19 cellular contexts compared by ENCODE assay signal in genomic region chr17:38592487-38592886, GRCh38. TPM values are rescaled to one million over a fixed set of nuclear protein-coding genes. Genes with fewer than 3 reads are reported as not detected.
"Had no signal": no experiment of that assay in that cellular context is flagged by ENCODE, and none has a peak within 500 bp of the region (broad histone marks: within the 10 kb centered on the region; RNA-seq: fewer than 3 reads in every experiment).

No MANE protein-coding gene starts in this region.

- DNase-seq: activated CD4-positive, alpha-beta T cell treated with anti-CD3 and anti-CD28 coated beads for 4 hours; activated naive CD4-positive, alpha-beta T cell; activated naive CD8-positive, alpha-beta T cell treated with anti-CD3 and anti-CD28 coated beads, Interleukin-2, amount 50 U/mL, for 24 hours; colonic mucosa; esophagus squamous epithelium; hypothalamus; left ventricle myocardium superior; mesenchymal stem cell; naive thymus-derived CD8-positive, alpha-beta T cell; stimulated activated CD4-positive, alpha-beta T cell treated with anti-CD3 and anti-CD28 coated beads, Interleukin-4, amount 100 ng/mL, for 1 hour; stimulated activated naive CD4-positive, alpha-beta T cell treated with Interleukin-2 at 50 U/mL for 16 hours; substantia nigra; transverse colon had no signal

- FAIRE-seq: astrocyte had no signal

- H3K36me3 Mint-ChIP-seq: naive thymus-derived CD8-positive, alpha-beta T cell; WTC11 had no signal

- H3K27ac ChIP-seq: cardiac muscle cell, colonic mucosa, esophagus squamous epithelium, transverse colon, vagina had no signal

- H3K27me3 ChIP-seq: cardiac muscle cell, vagina had no signal

- H3K4me3 Mint-ChIP-seq: activated naive CD8-positive, alpha-beta T cell treated with anti-CD3 and anti-CD28 coated beads, Interleukin-2, amount 50 U/mL, for 24 hours; activated T-helper 1 cell treated with anti-CD3 and anti-CD28 coated beads, Interleukin-12 subunit alpha, Interleukin-12 subunit beta, Interleukin-2, Interleukin-4 antibody, amounts not matched to agents 30 ng/mL and 10 ng/mL and 1 ng/mL, durations not matched to agents 14 hours and 24 hours and 36 hours; WTC11 had no signal

- ATAC-seq: WTC11 had no signal

- H3K4me3 ChIP-seq: cardiac muscle cell, colonic mucosa, esophagus squamous epithelium, transverse colon, vagina had no signal

- H3K4me1 ChIP-seq: colonic mucosa, vagina had no signal

- H3K9me3 ChIP-seq: colonic mucosa, esophagus squamous epithelium, transverse colon, vagina had no signal

- H3K9me3 Mint-ChIP-seq: activated naive CD8-positive, alpha-beta T cell treated with anti-CD3 and anti-CD28 coated beads, Interleukin-2, amount 50 U/mL, for 24 hours; activated T-helper 1 cell treated with anti-CD3 and anti-CD28 coated beads, Interleukin-12 subunit alpha, Interleukin-12 subunit beta, Interleukin-2, Interleukin-4 antibody, amounts not matched to agents 30 ng/mL and 10 ng/mL and 1 ng/mL, durations not matched to agents 14 hours and 24 hours and 36 hours; naive thymus-derived CD8-positive, alpha-beta T cell; WTC11 had no signal

- H3K27ac Mint-ChIP-seq: activated naive CD8-positive, alpha-beta T cell treated with anti-CD3 and anti-CD28 coated beads, Interleukin-2, amount 50 U/mL, for 24 hours; activated T-helper 1 cell treated with anti-CD3 and anti-CD28 coated beads, Interleukin-12 subunit alpha, Interleukin-12 subunit beta, Interleukin-2, Interleukin-4 antibody, amounts not matched to agents 30 ng/mL and 10 ng/mL and 1 ng/mL, durations not matched to agents 14 hours and 24 hours and 36 hours; WTC11 had no signal

- H3K36me3 ChIP-seq: cardiac muscle cell, colonic mucosa, esophagus squamous epithelium, transverse colon, vagina had no signal

RNA-seq across cellular contexts. Expression of gene SRCIN1, which starts 13.3 kb away (rescaled TPM):
- total RNA-seq: fibroblast of villous mesenchyme had no signal
- polyA plus RNA-seq: naive thymus-derived CD8-positive, alpha-beta T cell had no signal
